Comparison of ENCODE assay signal across 13 cellular contexts in genomic region chr18:45691816-45692179, GRCh38. TPM values are rescaled to one million over a fixed set of nuclear protein-coding genes. Genes with fewer than 3 reads are reported as not detected.
"Had no signal": no experiment of that assay in that cellular context is flagged by ENCODE, and none has a peak within 500 bp of the region (broad histone marks: within the 10 kb centered on the region; RNA-seq: fewer than 3 reads in every experiment).

No MANE protein-coding gene starts in this region.

- H3K36me3 Mint-ChIP-seq: neural progenitor cell had no signal

- H3K27ac Mint-ChIP-seq: neural progenitor cell; stimulated activated effector memory CD8-positive, alpha-beta T cell treated with anti-CD3 and anti-CD28 coated beads, Interleukin-12 subunit alpha, Interleukin-12 subunit beta, amount 100 ng/mL, for 72 hours had no signal

- ATAC-seq: stimulated activated effector memory CD8-positive, alpha-beta T cell treated with anti-CD3 and anti-CD28 coated beads, Interleukin-12 subunit alpha, Interleukin-12 subunit beta, amount 100 ng/mL, for 72 hours had no signal

- H3K9me3 ChIP-seq: gastrocnemius medialis, prostate gland, right atrium auricular region, thyroid gland had no signal

- H3K4me3 ChIP-seq: gastrocnemius medialis, lung, neural progenitor cell, prostate gland, right atrium auricular region, smooth muscle cell, stomach, thyroid gland had no signal

- H3K27me3 ChIP-seq: gastrocnemius medialis, neural progenitor cell, right atrium auricular region, thyroid gland had no signal

- H3K36me3 ChIP-seq: gastrocnemius medialis, neural progenitor cell, prostate gland, right atrium auricular region, stomach, thyroid gland had no signal

- H3K27ac ChIP-seq: epithelial cell of prostate, gastrocnemius medialis, neural progenitor cell, prostate gland, right atrium auricular region, stomach, thyroid gland had no signal

- DNase-seq: cortex of kidney had no signal

- H3K4me3 Mint-ChIP-seq: neural progenitor cell; stimulated activated effector memory CD8-positive, alpha-beta T cell treated with anti-CD3 and anti-CD28 coated beads, Interleukin-12 subunit alpha, Interleukin-12 subunit beta, amount 100 ng/mL, for 72 hours had no signal

- H3K9me3 Mint-ChIP-seq: stimulated activated effector memory CD8-positive, alpha-beta T cell treated with anti-CD3 and anti-CD28 coated beads, Interleukin-12 subunit alpha, Interleukin-12 subunit beta, amount 100 ng/mL, for 72 hours had no signal

- H3K4me2 ChIP-seq: neural progenitor cell, smooth muscle cell had no signal

- H3K4me1 ChIP-seq: gastrocnemius medialis, neural progenitor cell, prostate gland, thyroid gland had no signal

- H3K9ac ChIP-seq: neural progenitor cell had no signal

RNA-seq across cellular contexts. Expression of gene SLC14A1, which starts 32.2 kb away (rescaled TPM):
- total RNA-seq: dermis microvascular lymphatic vessel endothelial cell had no signal
- polyA plus RNA-seq: keratinocyte had no signal
